ENCODE assay signal across 8 cellular contexts in genomic region chr7:105009667-105010537, GRCh38. TPM values are rescaled to one million over a fixed set of nuclear protein-coding genes. Genes with fewer than 3 reads are reported as not detected.
DNase-seq lines count a peak whose midpoint lies in the region; ATAC-seq and TF ChIP-seq lines count a peak whose summit lies in the region.

No MANE protein-coding gene starts in this region.

- peak overlapping the region; percentile 100 for H3K27ac ChIP-seq in upper lobe of right lung

- peak overlapping the region; percentile 100 for H3K27ac Mint-ChIP-seq in activated naive CD4-positive, alpha-beta T cell treated with anti-CD3 and anti-CD28 coated beads, Interleukin-2, amount 10 ng/mL, durations not matched to agents 7 days and 5 days
- H3K27ac Mint-ChIP-seq in MCF 10A (ENCODE audit: low read depth, unreplicated experiment) (peak overlapping the region; percentile 100), memory B cell (peak overlapping the region; percentile 100)

- CTCF ChIA-PET in activated naive CD4-positive, alpha-beta T cell treated with anti-CD3 and anti-CD28 coated beads, Interleukin-2, amount 10 ng/mL, durations not matched to agents 7 days and 5 days (lab: Charles Lee), result interaction anchor here (0.5 to 14.5 kb wide), 6 partner anchors 11 to 49 kb away, joined by 3 to 154 read pairs (median 4); no protein-coding TSS in a partner anchor
- CTCF ChIA-PET in MCF 10A (lab: Yijun Ruan, JAX), result interaction anchor here (0.7 to 13.5 kb wide), 7 partner anchors 8 to 587 kb away, joined by 3 to 119 read pairs (median 3); no protein-coding TSS in a partner anchor

- no peaks in the 10 kb centered on the region for H3K27me3 ChIP-seq in upper lobe of right lung

- BruUV-seq in MCF 10A (replicated peaks; lab: Mats Ljungman, UMichigan), result no TSS peak

- peak overlapping the region; percentile 89 for H3K4me3 ChIP-seq in upper lobe of right lung

- H3K27me3 Mint-ChIP-seq in activated naive CD4-positive, alpha-beta T cell treated with anti-CD3 and anti-CD28 coated beads, Interleukin-2, amount 10 ng/mL, durations not matched to agents 7 days and 5 days, result peaks cover 18% of the 10 kb centered on the region
- no peaks in the 10 kb centered on the region for H3K27me3 Mint-ChIP-seq in MCF 10A (ENCODE audit: insufficient read depth, unreplicated experiment)
- H3K27me3 Mint-ChIP-seq in memory B cell, result no peaks in the 10 kb centered on the region

- POLR2A ChIA-PET in MCF 10A (lab: Yijun Ruan, JAX), result interaction anchor here (0.7 to 21.0 kb wide), 11 partner anchors 5 to 1939 kb away, joined by 3 to 620 read pairs (median 4); no protein-coding TSS in a partner anchor

- intact Hi-C loops in MCF 10A (cut with micrococcal nuclease), result no loop called here
- intact Hi-C loops in upper lobe of right lung (cut with DNase I), result no loop called here

- H3K9me3 Mint-ChIP-seq in activated naive CD4-positive, alpha-beta T cell treated with anti-CD3 and anti-CD28 coated beads, Interleukin-2, amount 10 ng/mL, durations not matched to agents 7 days and 5 days, result no peaks in the 10 kb centered on the region
- H3K9me3 Mint-ChIP-seq in MCF 10A (ENCODE audit: unreplicated experiment), result no peaks in the 10 kb centered on the region
- H3K9me3 Mint-ChIP-seq in memory B cell, result no peaks in the 10 kb centered on the region

- H3K36me3 Mint-ChIP-seq in activated naive CD4-positive, alpha-beta T cell treated with anti-CD3 and anti-CD28 coated beads, Interleukin-2, amount 10 ng/mL, durations not matched to agents 7 days and 5 days, result peaks cover 69% of the 10 kb centered on the region
- H3K36me3 Mint-ChIP-seq in MCF 10A (ENCODE audit: insufficient read depth, unreplicated experiment), result peaks cover 53% of the 10 kb centered on the region
- H3K36me3 Mint-ChIP-seq in memory B cell, result peaks cover 17% of the 10 kb centered on the region

- H3K9me3 ChIP-seq in upper lobe of right lung, result no peaks in the 10 kb centered on the region

- TF ChIP-seq CTCF in MCF 10A (IDR thresholded peaks at IDR 0.05; ENCODE audit: unreplicated experiment) (no peak), upper lobe of right lung (IDR thresholded peaks at IDR 0.05) (no peak)

- no peaks in the 10 kb centered on the region for H3K36me3 ChIP-seq in upper lobe of right lung

- H3K4me3 Mint-ChIP-seq in activated naive CD4-positive, alpha-beta T cell treated with anti-CD3 and anti-CD28 coated beads, Interleukin-2, amount 10 ng/mL, durations not matched to agents 7 days and 5 days, result peak overlapping the region; percentile 99
- H3K4me3 Mint-ChIP-seq in MCF 10A (ENCODE audit: unreplicated experiment) (peak overlapping the region; percentile 100), memory B cell (peak overlapping the region; percentile 95)

- H3K4me1 ChIP-seq in upper lobe of right lung, result peaks cover 46% of the 10 kb centered on the region

- ATAC-seq in memory B cell (ENCODE audit: low read depth) (no peak), upper lobe of right lung (no peak), GM21717 (IDR thresholded peaks at IDR 0.05; ENCODE audit: unreplicated experiment) (no peak), GM21390 (IDR thresholded peaks at IDR 0.05; ENCODE audit: unreplicated experiment) (no peak)

- peaks cover 48% of the 10 kb centered on the region for H3K4me1 Mint-ChIP-seq in activated naive CD4-positive, alpha-beta T cell treated with anti-CD3 and anti-CD28 coated beads, Interleukin-2, amount 10 ng/mL, durations not matched to agents 7 days and 5 days
- H3K4me1 Mint-ChIP-seq in MCF 10A (ENCODE audit: insufficient read depth, unreplicated experiment) (peaks cover 24% of the 10 kb centered on the region), memory B cell (peaks cover 28% of the 10 kb centered on the region)

- no peak for DNase-seq in activated naive CD4-positive, alpha-beta T cell treated with anti-CD3 and anti-CD28 coated beads, Interleukin-2, amount 10 ng/mL, durations not matched to agents 7 days and 5 days
- DNase-seq in activated naive CD4-positive, alpha-beta T cell treated with Interleukin-2 at 50 U/mL for 16 hours, result no peak
- no peak for DNase-seq in MCF 10A (ENCODE audit: unreplicated experiment)
- no peak for DNase-seq in memory B cell (ENCODE audit: low spot score in 2 of 2)
- no peak for DNase-seq in upper lobe of right lung
- DNase-seq in NCI-H2081 (lab: John Stamatoyannopoulos, UW), result no peak

RNA-seq across cellular contexts. Expression of gene KMT2E, which starts 4.1 kb away (rescaled TPM):
- 49.7 and 53.1 TPM in 2 replicates for total RNA-seq in MCF 10A (2022)
- total RNA-seq in upper lobe of right lung, result 97.0 TPM
